In genomic region chr10:131314799-131315198, GRCh38 we compare ENCODE assay signal across 21 cellular contexts. TPM values are rescaled to one million over a fixed set of nuclear protein-coding genes. Genes with fewer than 3 reads are reported as not detected.
A peak's percentile ranks its signal among the peaks of the same experiment; 100 is the strongest.
DNase-seq lines count a peak whose midpoint lies in the region; ATAC-seq and TF ChIP-seq lines count a peak whose summit lies in the region.
"Had no signal": no experiment of that assay in that cellular context is flagged by ENCODE, and none has a peak within 500 bp of the region (broad histone marks: within the 10 kb centered on the region; RNA-seq: fewer than 3 reads in every experiment).

No MANE protein-coding gene starts in this region.

- H3K27me3 ChIP-seq in mesendoderm (ENCODE audit: insufficient read depth, low read length, poor library complexity): no peaks in the 10 kb centered on the region

- H3K56ac ChIP-seq in mesendoderm (ENCODE audit: low read length): no peak overlapping the region

- H3K79me1 ChIP-seq in mesendoderm (ENCODE audit: low read length): no peaks in the 10 kb centered on the region

- H3K4me3 ChIP-seq in mesendoderm (ENCODE audit: low read length): no peak overlapping the region
- H3K4me3 ChIP-seq: GM12878, HAP-1 had no signal

- no peak overlapping the region for H4K5ac ChIP-seq in mesendoderm (ENCODE audit: low read length)

- no peak overlapping the region for H2BK15ac ChIP-seq in mesendoderm (replicated peaks; ENCODE audit: low read depth)

- no CpG with 5 or more reads among the region's 10 CpGs for WGBS in mesendoderm (ENCODE audit: extremely low coverage, insufficient coverage, low lambda C conversion rate)

- no peaks in the 10 kb centered on the region for H3K36me3 ChIP-seq in mesendoderm (ENCODE audit: control insufficient read depth, insufficient read depth, low read length)
- H3K36me3 ChIP-seq: HAP-1 had no signal

- H3K4me2 ChIP-seq in mesendoderm (ENCODE audit: low read length): no peak overlapping the region

- H2AK5ac ChIP-seq in mesendoderm (ENCODE audit: low read length): no peak overlapping the region

- DNase-seq in Daoy (ENCODE audit: low read depth) (peak; percentile 35), M059J (ENCODE audit: low read depth) (peak; percentile 6), mesendoderm (no peak), omental fat pad (ENCODE audit: low spot score) (peak; percentile 44), NCI-H1092 (lab: John Stamatoyannopoulos, UW) (no peak), SK-N-DZ (ENCODE audit: low spot score) (no peak)
- no peak for DNase-seq in stimulated activated naive CD4-positive, alpha-beta T cell treated with Interleukin-2 at 50 U/mL for 16 hours (lab: John Stamatoyannopoulos, UW)
- DNase-seq: C1 segment of cervical spinal cord; Caco-2; CD4-positive, alpha-beta memory T cell; DMS153; DND-41; EL; GDM1; GOT3; HFFc6 had no signal

- TF ChIP-seq CTCF in omental fat pad (IDR thresholded peaks at IDR 0.05): no peak

- no peak overlapping the region for H2BK120ac ChIP-seq in mesendoderm (ENCODE audit: low read depth, low read length)

- peaks cover 5% of the 10 kb centered on the region for H3K4me1 ChIP-seq in mesendoderm (ENCODE audit: control insufficient read depth, low read depth, low read length)
- H3K4me1 ChIP-seq: Caco-2, HAP-1 had no signal

- H3K27ac ChIP-seq in mesendoderm (ENCODE audit: low read depth, low read length): no peak overlapping the region

- ATAC-seq in omental fat pad (ENCODE audit: low FRiP score): peak; percentile 78
- ATAC-seq in GM21529 (IDR thresholded peaks at IDR 0.05; ENCODE audit: unreplicated experiment): no peak
- ATAC-seq: GM12878 had no signal

- H3K4ac ChIP-seq in mesendoderm (ENCODE audit: low read depth, low read length): peak overlapping the region; percentile 38

- H4K8ac ChIP-seq in mesendoderm (ENCODE audit: low read depth, low read length): no peak overlapping the region

- no peak overlapping the region for H3K18ac ChIP-seq in mesendoderm (ENCODE audit: low read length)

- H3K79me2 ChIP-seq in mesendoderm (ENCODE audit: control insufficient read depth, insufficient read depth, low read length): no peaks in the 10 kb centered on the region

- no peak overlapping the region for H3K23ac ChIP-seq in mesendoderm (ENCODE audit: low read length)

- H2BK5ac ChIP-seq in mesendoderm (ENCODE audit: low read length): no peak overlapping the region

- no peak overlapping the region for H3K9ac ChIP-seq in mesendoderm (ENCODE audit: low read length)

RNA-seq across cellular contexts. Expression of gene TCERG1L, which starts 3.3 kb away (rescaled TPM):
- total RNA-seq in Daoy (2014; rRNA removed; shearing (Covaris generic)): 0.03 TPM in 1 of 2 replicates, not detected in the other
- total RNA-seq in M059J (2014; rRNA removed; shearing (Covaris generic)): not detected in 2 replicates
- polyA plus RNA-seq in mesendoderm (2013, experiment 1 of 2): 8.9 TPM
- 8.5 TPM for polyA plus RNA-seq in mesendoderm (2013, experiment 2 of 2)
- total RNA-seq in omental fat pad: under 1 TPM in 1 of 4 donors, not detected in 3; 0.24 TPM
- not detected in 2 replicates for polyA plus RNA-seq in SK-N-DZ (2014; cell fraction: cytosol; rRNA removed)
- not detected in 2 replicates for polyA plus RNA-seq in SK-N-DZ (2014; cell fraction: nucleus; rRNA removed)
- total RNA-seq: A172; Caco-2; CD4-positive, alpha-beta memory T cell; GM12878 had no signal
- polyA plus RNA-seq: BJ; CD4-positive, alpha-beta memory T cell; GM12878 had no signal

Comparison
In these comparisons a context has a peak if more than half of its experiments do, and no peak if none do; other contexts are left out.
1. DNase-seq: peak in Daoy (single experiment), M059J (single experiment) and omental fat pad (single experiment); none in mesendoderm (single experiment), stimulated activated naive CD4-positive, alpha-beta T cell treated with Interleukin-2 at 50 U/mL for 16 hours (single experiment), NCI-H1092 (single experiment) and SK-N-DZ (single experiment).